In the genomic region with DNA sequence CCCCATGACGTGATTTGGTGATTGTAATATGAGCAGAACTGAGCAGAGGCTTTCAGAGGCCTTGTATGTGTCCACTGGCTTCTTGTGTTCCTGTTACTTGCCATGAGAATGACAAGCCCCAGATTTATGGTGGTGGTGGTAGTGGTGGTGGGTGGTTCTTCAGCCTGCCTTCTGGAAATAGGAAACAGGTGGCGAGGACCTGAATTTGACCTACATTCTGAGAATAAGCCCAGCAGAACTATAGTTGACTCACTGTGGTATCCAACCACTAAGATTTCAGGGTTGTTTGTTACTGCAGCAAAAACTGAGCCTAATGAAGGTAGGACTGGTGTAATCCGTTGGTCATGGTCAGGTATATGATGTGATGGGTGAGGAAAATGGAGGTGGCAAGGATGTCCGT, we compare ENCODE assay signal across 7 cellular contexts.
"Had no signal": no experiment of that assay in that cellular context is flagged by ENCODE, and none has a peak within 500 bp of the region (broad histone marks: within the 10 kb centered on the region; RNA-seq: fewer than 3 reads in every experiment).

No MANE protein-coding gene starts in this region.

- H3K4me3 ChIP-seq: GM23248, HAP-1 had no signal

- H3K9ac ChIP-seq: GM23248 had no signal

- H3K27ac ChIP-seq: GM23248 had no signal

- DNase-seq: GM23248, GOT3, H7, HFFc6, KBM-7 had no signal

- H2AFZ ChIP-seq: GM23248 had no signal

- ATAC-seq: HCT116 had no signal

- H3K4me1 ChIP-seq: HAP-1 had no signal

- H3K36me3 ChIP-seq: HAP-1 had no signal
